ENCODE assay signal across 1 cellular context in genomic region chr2:70657246-70657645, GRCh38.
TF ChIP-seq lines count a peak whose summit lies in the region.

No MANE protein-coding gene starts in this region.

TF ChIP-seq in H1, 55 proteins besides CTCF, POLR2A, EP300 and RAD21:
- TF ChIP-seq USF2 (IDR thresholded peaks at IDR 0.05; ENCODE audit: low read length) (no peak), POLR2AphosphoS5 (IDR thresholded peaks at IDR 0.05; ENCODE audit: low read depth, low read length) (peak; percentile 24; the same call in 1 of the 2 replicates)
